ENCODE assay signal across 9 cellular contexts in genomic region chr10:3780766-3781457, GRCh38. TPM values are rescaled to one million over a fixed set of nuclear protein-coding genes. Genes with fewer than 3 reads are reported as not detected.
A peak's percentile ranks its signal among the peaks of the same experiment; 100 is the strongest.
DNase-seq lines count a peak whose midpoint lies in the region; ATAC-seq and TF ChIP-seq lines count a peak whose summit lies in the region.
"Had no signal": no experiment of that assay in that cellular context is flagged by ENCODE, and none has a peak within 500 bp of the region (broad histone marks: within the 10 kb centered on the region; RNA-seq: fewer than 3 reads in every experiment).

No MANE protein-coding gene starts in this region.

- H4K20me1 ChIP-seq in GM23248 (ENCODE audit: insufficient read depth), result 0 out of 2 replicates have a peak, but pooled peaks cover 3% of the 10 kb centered on the region

- no peaks in the 10 kb centered on the region for H3K9me2 ChIP-seq in GM23248 (ENCODE audit: insufficient read depth)

- H3K9me3 ChIP-seq in GM23248 (ENCODE audit: low read depth) (no peaks in the 10 kb centered on the region), SJCRH30 (replicated peaks) (no peaks in the 10 kb centered on the region)

- peak overlapping the region; percentile 94 for H3K4me2 ChIP-seq in GM23248 (ENCODE audit: unreplicated experiment)

- intact Hi-C loops in activated T-helper 2 cell treated with anti-CD3 and anti-CD28 coated beads, Interferon-gamma antibody, Interleukin-2, Interleukin-4, amounts not matched to agents 10 μg/mL and 5 μg/mL and 100 μg/mL, durations not matched to agents 14 hours and 24 hours and 36 hours (cut with micrococcal nuclease), result loop anchor here (5.0 kb wide), 1 partner anchor 39 kb away; no protein-coding TSS in a partner anchor

- peaks cover 73% of the 10 kb centered on the region for H3K79me2 ChIP-seq in GM23248 (ENCODE audit: insufficient read depth)

- POLR2A ChIA-PET in GM10248 (lab: Yijun Ruan, JAX), result interaction anchor here (1.0 to 2.3 kb wide), 3 partner anchors 31 to 94 kb away, joined by 3 to 16 read pairs (median 5); no protein-coding TSS in a partner anchor

- ATAC-seq in foreskin keratinocyte (no peak), HG03460 (IDR thresholded peaks at IDR 0.05; ENCODE audit: unreplicated experiment) (no peak)

- TF ChIP-seq CTCF in foreskin keratinocyte (conservative IDR thresholded peaks at IDR 0.05) (no peak), GM10248 (IDR thresholded peaks at IDR 0.05; ENCODE audit: control extremely low read depth, extremely low read depth, low read depth, missing control alignments) (no peak)

- H3K4me3 Mint-ChIP-seq in activated T-helper 2 cell treated with anti-CD3 and anti-CD28 coated beads, Interferon-gamma antibody, Interleukin-2, Interleukin-4, amounts not matched to agents 10 μg/mL and 5 μg/mL and 100 μg/mL, durations not matched to agents 14 hours and 24 hours and 36 hours (ENCODE audit: low read depth), result peak overlapping the region; percentile 85

- peak overlapping the region; percentile 100 for H3K27ac ChIP-seq in GM23248
- peak overlapping the region; percentile 99 for H3K27ac ChIP-seq in foreskin keratinocyte
- no peak overlapping the region for H3K27ac ChIP-seq in SJCRH30
- H3K27ac ChIP-seq: SK-N-MC had no signal

- H3K4me1 Mint-ChIP-seq in activated T-helper 2 cell treated with anti-CD3 and anti-CD28 coated beads, Interferon-gamma antibody, Interleukin-2, Interleukin-4, amounts not matched to agents 10 μg/mL and 5 μg/mL and 100 μg/mL, durations not matched to agents 14 hours and 24 hours and 36 hours (ENCODE audit: low read depth), result peaks cover 53% of the 10 kb centered on the region

- H3K36me3 ChIP-seq in GM23248 (ENCODE audit: low read depth) (peaks cover 74% of the 10 kb centered on the region), SJCRH30 (peaks cover 41% of the 10 kb centered on the region)

- 1 to 3% methylated on average over 16 of the region's 16 CpGs for WGBS in GM23248 (ENCODE audit: low coverage in 1 of 2, low lambda C conversion rate in 2 of 2, missing lambda C conversion rate in 2 of 2), 2 experiments

- no peaks in the 10 kb centered on the region for H3K9me3 Mint-ChIP-seq in activated T-helper 2 cell treated with anti-CD3 and anti-CD28 coated beads, Interferon-gamma antibody, Interleukin-2, Interleukin-4, amounts not matched to agents 10 μg/mL and 5 μg/mL and 100 μg/mL, durations not matched to agents 14 hours and 24 hours and 36 hours

- peak; percentile 54 for DNase-seq in GM23248
- DNase-seq in activated T-helper 2 cell treated with anti-CD3 and anti-CD28 coated beads, Interferon-gamma antibody, Interleukin-2, Interleukin-4, amounts not matched to agents 10 μg/mL and 5 μg/mL and 100 μg/mL, durations not matched to agents 14 hours and 24 hours and 36 hours (ENCODE audit: low spot score), result no peak
- peak in 1 of 2 donors; percentile 43 for DNase-seq in foreskin keratinocyte
- DNase-seq in skeletal muscle cell (ENCODE audit: low read depth), result no peak
- no peak for DNase-seq in GM10248 (ENCODE audit: extremely low spot score)
- no peak for DNase-seq in NCI-H1436 (lab: John Stamatoyannopoulos, UW)
- no peak for DNase-seq in SJCRH30

- H2AFZ ChIP-seq in GM23248, result no peak overlapping the region

- no peaks in the 10 kb centered on the region for H3K27me3 Mint-ChIP-seq in activated T-helper 2 cell treated with anti-CD3 and anti-CD28 coated beads, Interferon-gamma antibody, Interleukin-2, Interleukin-4, amounts not matched to agents 10 μg/mL and 5 μg/mL and 100 μg/mL, durations not matched to agents 14 hours and 24 hours and 36 hours (ENCODE audit: low read depth)

- CTCF ChIA-PET in GM10248 (lab: Yijun Ruan, JAX), result interaction anchor here (0.8 to 1.0 kb wide), 2 partner anchors 8 to 10 kb away, joined by 3 read pairs; no protein-coding TSS in a partner anchor

- no peaks in the 10 kb centered on the region for H3K27me3 ChIP-seq in GM23248 (replicated peaks; ENCODE audit: insufficient read depth)
- no peaks in the 10 kb centered on the region for H3K27me3 ChIP-seq in foreskin keratinocyte
- H3K27me3 ChIP-seq in SJCRH30, result no peaks in the 10 kb centered on the region

- peaks cover 85% of the 10 kb centered on the region for H3K36me3 Mint-ChIP-seq in activated T-helper 2 cell treated with anti-CD3 and anti-CD28 coated beads, Interferon-gamma antibody, Interleukin-2, Interleukin-4, amounts not matched to agents 10 μg/mL and 5 μg/mL and 100 μg/mL, durations not matched to agents 14 hours and 24 hours and 36 hours (ENCODE audit: low read depth)

- H3F3A ChIP-seq in GM23248 (ENCODE audit: insufficient read depth), result peaks cover 83% of the 10 kb centered on the region

- peak overlapping the region; percentile 98 for H3K27ac Mint-ChIP-seq in activated T-helper 2 cell treated with anti-CD3 and anti-CD28 coated beads, Interferon-gamma antibody, Interleukin-2, Interleukin-4, amounts not matched to agents 10 μg/mL and 5 μg/mL and 100 μg/mL, durations not matched to agents 14 hours and 24 hours and 36 hours

- peak overlapping the region; percentile 100 for H3K9ac ChIP-seq in GM23248

- peak overlapping the region; percentile 98 for H3K4me3 ChIP-seq in GM23248
- peak overlapping the region; percentile 92 for H3K4me3 ChIP-seq in skeletal muscle cell (ENCODE audit: low read depth, low read length)
- no peak overlapping the region for H3K4me3 ChIP-seq in SJCRH30
- H3K4me3 ChIP-seq: SK-N-MC had no signal

- in situ Hi-C loops in GM23248 (cut with MboI), result loop anchor here (10.0 to 25.0 kb wide), 2 partner anchors 464 to 981 kb away; no protein-coding TSS in a partner anchor

- H3K4me1 ChIP-seq in GM23248 (ENCODE audit: insufficient read depth), result peaks cover 45% of the 10 kb centered on the region
- H3K4me1 ChIP-seq in foreskin keratinocyte, result peaks cover 21% of the 10 kb centered on the region
- H3K4me1 ChIP-seq in SJCRH30, result peaks cover 8% of the 10 kb centered on the region; the same call in 1 of the 2 replicates

RNA-seq across cellular contexts. Expression of gene KLF6, which starts 4.1 kb away (rescaled TPM):
- 49.8 and 58.9 TPM in 2 replicates for total RNA-seq in GM23248 (2014; rRNA removed; shearing (Covaris generic))
- polyA plus RNA-seq in GM23248 (2016; fragmentation: Nextera tagmentation; extraction: Ambion mirVana), result 264 and 279 TPM in 2 replicates
- total RNA-seq in activated T-helper 2 cell treated with anti-CD3 and anti-CD28 coated beads, Interferon-gamma antibody, Interleukin-2, Interleukin-4, amounts not matched to agents 10 μg/mL and 5 μg/mL and 100 μg/mL, durations not matched to agents 14 hours and 24 hours and 36 hours, result 126 and 129 TPM in 2 replicates
- 133 and 156 TPM in 2 replicates for total RNA-seq in foreskin keratinocyte
- polyA plus RNA-seq in foreskin keratinocyte, result 42.0 and 42.5 TPM in 2 replicates
- total RNA-seq in SJCRH30 (2014; rRNA removed; shearing (Covaris generic)), result 8.1 and 8.2 TPM in 2 replicates
